Comparison of ENCODE assay signal across 17 cellular contexts in the genomic region with DNA sequence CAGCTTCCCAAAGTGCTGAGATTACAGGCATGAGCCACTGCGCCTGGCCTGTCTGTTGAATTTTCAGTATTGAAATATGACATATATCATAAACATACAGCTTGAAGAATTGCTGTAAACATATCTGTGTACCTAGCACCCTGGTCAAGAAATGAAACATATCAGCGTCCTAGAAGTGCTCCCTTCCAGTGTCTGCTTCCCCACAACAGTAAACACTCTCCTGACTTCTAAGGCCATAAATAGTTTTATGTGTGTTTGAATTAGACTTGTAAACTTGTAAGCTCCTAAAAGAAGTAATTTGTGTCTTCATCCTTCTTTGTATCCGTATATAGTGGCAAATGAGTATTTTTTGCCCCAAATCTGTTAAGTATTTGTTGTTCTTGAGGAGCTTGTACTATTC.
A peak's percentile ranks its signal among the peaks of the same experiment; 100 is the strongest.
DNase-seq lines count a peak whose midpoint lies in the region; ATAC-seq and TF ChIP-seq lines count a peak whose summit lies in the region.
"Had no signal": no experiment of that assay in that cellular context is flagged by ENCODE, and none has a peak within 500 bp of the region (broad histone marks: within the 10 kb centered on the region; RNA-seq: fewer than 3 reads in every experiment).

No MANE protein-coding gene starts in this region.

- no peak for TF ChIP-seq POLR2A in body of pancreas (IDR thresholded peaks at IDR 0.05)

- H3K27ac ChIP-seq in 22Rv1 = peak overlapping the region; percentile 49
- peak overlapping the region; percentile 42 for H3K27ac ChIP-seq in VCaP
- H3K27ac ChIP-seq in body of pancreas = no peak overlapping the region
- no peak overlapping the region for H3K27ac ChIP-seq in colonic mucosa
- H3K27ac ChIP-seq: BLaER1 had no signal

- no peaks in the 10 kb centered on the region for H3K36me3 ChIP-seq in body of pancreas (replicated peaks in 1 of 2; ENCODE audit: insufficient read depth in 1 of 2, low read depth in 2 of 2)
- no peaks in the 10 kb centered on the region for H3K36me3 ChIP-seq in colonic mucosa
- H3K36me3 ChIP-seq: BE2C had no signal

- H3K4me1 ChIP-seq in body of pancreas (peaks cover 35% of the 10 kb centered on the region), colonic mucosa (no peaks in the 10 kb centered on the region)
- H3K4me1 ChIP-seq: BE2C, Caco-2 had no signal

- no peak for ATAC-seq in body of pancreas
- ATAC-seq: CD8-positive, alpha-beta T cell had no signal

- H3K27me3 ChIP-seq in body of pancreas (no peaks in the 10 kb centered on the region), colonic mucosa (no peaks in the 10 kb centered on the region)
- H3K27me3 ChIP-seq: BE2C, BLaER1 had no signal

- TF ChIP-seq CTCF in 22Rv1 (IDR thresholded peaks at IDR 0.05) (no peak), LNCaP clone FGC (IDR thresholded peaks at IDR 0.05; ENCODE audit: control insufficient read depth, extremely low read depth, insufficient read depth) (no peak), VCaP (conservative IDR thresholded peaks at IDR 0.05) (no peak), body of pancreas (IDR thresholded peaks at IDR 0.05) (no peak), colonic mucosa (IDR thresholded peaks at IDR 0.05) (no peak)

- peak; percentile 82 for DNase-seq in LNCaP clone FGC (ENCODE audit: low read depth)
- DNase-seq in stimulated activated CD4-positive, alpha-beta T cell treated with anti-CD3 and anti-CD28 coated beads, Interleukin-12 subunit alpha, Interleukin-12 subunit beta, amount 100 ng/mL, for 4 hours = no peak
- DNase-seq in body of pancreas = no peak
- DNase-seq in colonic mucosa = no peak
- DNase-seq: 8988T; ACHN; BE2C; C1 segment of cervical spinal cord; Caco-2; Calu3; CD4-positive, alpha-beta T cell; CD8-positive, alpha-beta T cell; DMS79 treated with DMSO at 0.1 percent for 48 hours; GF-D8 had no signal

- no peak overlapping the region for H3K4me3 ChIP-seq in LNCaP clone FGC (ENCODE audit: low read depth, low read length)
- no peak overlapping the region for H3K4me3 ChIP-seq in body of pancreas
- H3K4me3 ChIP-seq in colonic mucosa = no peak overlapping the region
- H3K4me3 ChIP-seq: BLaER1 had no signal

- H3K9me3 ChIP-seq in body of pancreas = no peaks in the 10 kb centered on the region
- H3K9me3 ChIP-seq in colonic mucosa = no peaks in the 10 kb centered on the region
- H3K9me3 ChIP-seq: BE2C, Caco-2 had no signal

- intact Hi-C loops in body of pancreas (cut with DNase I) (no loop called here), colonic mucosa (cut with DNase I) (no loop called here)

- 91 to 94% methylated on average over 3 of the region's 3 CpGs for WGBS in body of pancreas, 2 donors

- no peak overlapping the region for H3K9ac ChIP-seq in colonic mucosa (ENCODE audit: low read depth in 2 of 2, low read length in 2 of 2)
- H3K9ac ChIP-seq: BLaER1 had no signal

Comparison
In these comparisons a context has a peak if more than half of its experiments do, and no peak if none do; other contexts are left out.
1. H3K27ac ChIP-seq: peak in 22Rv1 (single experiment) and VCaP (single experiment); none in body of pancreas (0 of 4) and colonic mucosa (single experiment).